ENCODE assay signal across 1 cellular context in genomic region chr1:9603766-9604753, GRCh38.
TF ChIP-seq lines count a peak whose summit lies in the region.

No MANE protein-coding gene starts in this region.

TF ChIP-seq in HepG2, 621 proteins besides CTCF, POLR2A, EP300 and RAD21 (continued from another document):
- TF ChIP-seq AGO2 (optimal IDR thresholded peaks at IDR 0.05; ENCODE audit: low read depth, low read length) (peak; percentile 14), ZNF646 (CRISPR knock-in tag; IDR thresholded peaks at IDR 0.05) (no peak), ARHGAP35 (CRISPR knock-in tag; IDR thresholded peaks at IDR 0.05; ENCODE audit: borderline replicate concordance) (no peak), ZNF557 (CRISPR knock-in tag; IDR thresholded peaks at IDR 0.05) (no peak), ZFP36L2 (CRISPR knock-in tag; IDR thresholded peaks at IDR 0.05) (no peak), ZNF205 (CRISPR knock-in tag; IDR thresholded peaks at IDR 0.05) (no peak)
- TF ChIP-seq, protein P1, sequence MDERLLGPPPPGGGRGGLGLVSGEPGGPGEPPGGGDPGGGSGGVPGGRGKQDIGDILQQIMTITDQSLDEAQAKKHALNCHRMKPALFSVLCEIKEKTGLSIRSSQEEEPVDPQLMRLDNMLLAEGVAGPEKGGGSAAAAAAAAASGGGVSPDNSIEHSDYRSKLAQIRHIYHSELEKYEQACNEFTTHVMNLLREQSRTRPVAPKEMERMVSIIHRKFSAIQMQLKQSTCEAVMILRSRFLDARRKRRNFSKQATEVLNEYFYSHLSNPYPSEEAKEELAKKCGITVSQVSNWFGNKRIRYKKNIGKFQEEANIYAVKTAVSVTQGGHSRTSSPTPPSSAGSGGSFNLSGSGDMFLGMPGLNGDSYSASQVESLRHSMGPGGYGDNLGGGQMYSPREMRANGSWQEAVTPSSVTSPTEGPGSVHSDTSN (CRISPR knock-in tag; IDR thresholded peaks at IDR 0.05), result no peak
